ENCODE assay signal across 9 cellular contexts in genomic region chr11:117171648-117172051, GRCh38. TPM values are rescaled to one million over a fixed set of nuclear protein-coding genes. Genes with fewer than 3 reads are reported as not detected.
DNase-seq lines count a peak whose midpoint lies in the region; ATAC-seq and TF ChIP-seq lines count a peak whose summit lies in the region.
"Had no signal": no experiment of that assay in that cellular context is flagged by ENCODE, and none has a peak within 500 bp of the region (broad histone marks: within the 10 kb centered on the region; RNA-seq: fewer than 3 reads in every experiment).

No MANE protein-coding gene starts in this region.

- H3K4me3 ChIP-seq in lower lobe of right lung (no peak overlapping the region), stomach (no peak overlapping the region), esophagus squamous epithelium (no peak overlapping the region), ovary (no peak overlapping the region)

- H3K27me3 ChIP-seq in lower lobe of right lung (ENCODE audit: low read depth) (no peaks in the 10 kb centered on the region), stomach (no peaks in the 10 kb centered on the region), esophagus squamous epithelium (no peaks in the 10 kb centered on the region), ovary (no peaks in the 10 kb centered on the region)

- H3K36me3 ChIP-seq in lower lobe of right lung = peaks cover 48% of the 10 kb centered on the region
- H3K36me3 ChIP-seq in stomach = peaks cover 12 to 53% (median 48%) of the 10 kb centered on the region in 4 donors
- peaks cover 0 to 51% (median 0%) of the 10 kb centered on the region in 3 donors for H3K36me3 ChIP-seq in esophagus squamous epithelium
- no peaks in the 10 kb centered on the region for H3K36me3 ChIP-seq in ovary

- H3K27me3 Mint-ChIP-seq in IgD-negative memory B cell = no peaks in the 10 kb centered on the region
- no peaks in the 10 kb centered on the region for H3K27me3 Mint-ChIP-seq in brain
- H3K27me3 Mint-ChIP-seq: central memory CD8-positive, alpha-beta T cell had no signal

- no peaks in the 10 kb centered on the region for H3K9me3 Mint-ChIP-seq in IgD-negative memory B cell
- H3K9me3 Mint-ChIP-seq in brain = no peaks in the 10 kb centered on the region
- H3K9me3 Mint-ChIP-seq: central memory CD8-positive, alpha-beta T cell had no signal

- H3K27ac ChIP-seq in lower lobe of right lung (no peak overlapping the region), stomach (peak overlapping the region in 2 of 5 donors; percentile 16 to 21), esophagus squamous epithelium (no peak overlapping the region), ovary (peak overlapping the region in 1 of 2 donors; percentile 2)

- TF ChIP-seq CTCF in brain (conservative IDR thresholded peaks at IDR 0.05) = no peak
- TF ChIP-seq CTCF in lower lobe of right lung (IDR thresholded peaks at IDR 0.05) = no peak
- TF ChIP-seq CTCF in stomach (IDR thresholded peaks at IDR 0.05) = no peak
- TF ChIP-seq CTCF in esophagus squamous epithelium (IDR thresholded peaks at IDR 0.05) = no peak
- TF ChIP-seq CTCF in ovary (IDR thresholded peaks at IDR 0.05) = no peak

- 49 to 73% (median 59%) methylated on average over 4 of the region's 4 CpGs for WGBS in stomach, 5 donors
- WGBS in esophagus squamous epithelium, 2 donors = 79% methylated on average over 4 of the region's 4 CpGs
- WGBS in ovary, 3 donors = 27 to 45% (median 39%) methylated on average over 4 of the region's 4 CpGs

- no peak for DNase-seq in lower lobe of right lung
- peak; percentile 17 for DNase-seq in stomach
- DNase-seq in cerebellar nuclear complex (lab: John Stamatoyannopoulos, UW) = no peak
- DNase-seq in esophagus squamous epithelium (lab: John Stamatoyannopoulos, UW) = no peak
- DNase-seq in ovary = no peak
- DNase-seq: activated CD4-positive, alpha-beta T cell treated with anti-CD3 and anti-CD28 coated beads, Interleukin-2, amount 50 U/mL, for 4 hours had no signal

- H3K4me3 Mint-ChIP-seq in IgD-negative memory B cell = no peak overlapping the region
- H3K4me3 Mint-ChIP-seq in brain = peak overlapping the region in 1 of 5 experiments; percentile 15
- H3K4me3 Mint-ChIP-seq: central memory CD8-positive, alpha-beta T cell had no signal

- H3K9me3 ChIP-seq in lower lobe of right lung (no peaks in the 10 kb centered on the region), stomach (no peaks in the 10 kb centered on the region), esophagus squamous epithelium (no peaks in the 10 kb centered on the region), ovary (no peaks in the 10 kb centered on the region)

- no peaks in the 10 kb centered on the region for H3K4me1 Mint-ChIP-seq in IgD-negative memory B cell
- peaks cover 57% of the 10 kb centered on the region for H3K4me1 Mint-ChIP-seq in brain
- H3K4me1 Mint-ChIP-seq: central memory CD8-positive, alpha-beta T cell had no signal

- peaks cover 16% of the 10 kb centered on the region for H3K4me1 ChIP-seq in lower lobe of right lung
- peaks cover 8 to 64% (median 38%) of the 10 kb centered on the region in 4 donors for H3K4me1 ChIP-seq in stomach
- H3K4me1 ChIP-seq in esophagus squamous epithelium = no peaks in the 10 kb centered on the region
- H3K4me1 ChIP-seq in ovary (ENCODE audit: insufficient read depth) = peaks cover 10% of the 10 kb centered on the region

- TF ChIP-seq EP300 in stomach (IDR thresholded peaks at IDR 0.05) = no peak
- no peak for TF ChIP-seq EP300 in ovary (IDR thresholded peaks at IDR 0.05)

- peak overlapping the region; percentile 16 to 76 (median 39) for H3K27ac Mint-ChIP-seq in IgD-negative memory B cell
- peak overlapping the region; percentile 1 to 89 (median 49) for H3K27ac Mint-ChIP-seq in brain

- TF ChIP-seq POLR2A in stomach (IDR thresholded peaks at IDR 0.05) (no peak), esophagus squamous epithelium (IDR thresholded peaks at IDR 0.05) (no peak), ovary (IDR thresholded peaks at IDR 0.05) (no peak)

- ATAC-seq in lower lobe of right lung = peak; percentile 64 to 72

- intact Hi-C loops in lower lobe of right lung (cut with DNase I) = no loop called here
- intact Hi-C loops in stomach (cut with DNase I; ENCODE audit: low total_unique reads) = no loop called here
- intact Hi-C loops in esophagus squamous epithelium (cut with DNase I) = no loop called here
- intact Hi-C loops in ovary (cut with DNase I) = loop anchor here in 1 of 4 donors (10.0 kb wide), 1 partner anchor 53 kb away; no protein-coding TSS in a partner anchor

- H3K36me3 Mint-ChIP-seq in IgD-negative memory B cell (no peaks in the 10 kb centered on the region), brain (peaks cover 18% of the 10 kb centered on the region)

RNA-seq across cellular contexts. Expression of gene SIDT2, which starts 6.9 kb away (rescaled TPM):
- polyA plus RNA-seq in IgD-negative memory B cell (61.0 TPM), brain (ENCODE audit: insufficient read depth, low read depth, low replicate concordance) (22.4 TPM), stomach (10 to 100 TPM; 16.9 to 39.4 (median 24.3) TPM), ovary (100 to 1,000 TPM in 1 of 2 donors, 10 to 100 TPM in 1; 59.2 to 106 TPM)
- total RNA-seq in lower lobe of right lung (190 TPM), stomach (100 to 1,000 TPM in 3 of 5 donors, 10 to 100 TPM in 2; 15.1 to 310 (median 132) TPM), esophagus squamous epithelium (10 to 100 TPM in 2 of 4 donors, 1 to 10 TPM in 2; 6.9 to 20.0 (median 9.4) TPM), ovary (100 to 1,000 TPM in 1 of 7 donors, 10 to 100 TPM in 6; 36.5 to 141 (median 73.7) TPM)

RNA-seq across cellular contexts. Expression of gene TAGLN, which starts 27.5 kb away (rescaled TPM):
- polyA plus RNA-seq in IgD-negative memory B cell = 1.6 TPM
- polyA plus RNA-seq in brain (ENCODE audit: insufficient read depth, low read depth, low replicate concordance) = 122 TPM
- 297 TPM for total RNA-seq in lower lobe of right lung
- total RNA-seq in stomach = 1,000 to 10,000 TPM in 4 of 5 donors, 100 to 1,000 TPM in 1; 730 to 3,801 (median 2,320) TPM
- polyA plus RNA-seq in stomach = 1,000 to 10,000 TPM in 2 of 3 donors, 100 to 1,000 TPM in 1; 575 to 2,971 (median 1,072) TPM
- 1,000 to 10,000 TPM in 1 of 4 donors, 100 to 1,000 TPM in 2, 10 to 100 TPM in 1; 64.8 to 1,356 (median 373) TPM for total RNA-seq in esophagus squamous epithelium
- 1,000 to 10,000 TPM in 3 of 7 donors, 100 to 1,000 TPM in 4; 491 to 2,646 (median 828) TPM for total RNA-seq in ovary
- polyA plus RNA-seq in ovary = 1,000 to 10,000 TPM; 1,650 to 3,307 TPM

RNA-seq across cellular contexts. Expression of gene PAFAH1B2, which starts 27.6 kb away (rescaled TPM):
- polyA plus RNA-seq in IgD-negative memory B cell = 20.6 TPM
- polyA plus RNA-seq in brain (ENCODE audit: insufficient read depth, low read depth, low replicate concordance) = 40.4 TPM
- 78.2 TPM for total RNA-seq in lower lobe of right lung
- 100 to 1,000 TPM in 1 of 5 donors, 10 to 100 TPM in 4; 31.9 to 174 (median 63.0) TPM for total RNA-seq in stomach
- polyA plus RNA-seq in stomach = 10 to 100 TPM; 14.9 to 30.7 (median 27.5) TPM
- 10 to 100 TPM; 33.2 to 64.0 (median 48.5) TPM for total RNA-seq in esophagus squamous epithelium
- total RNA-seq in ovary = 10 to 100 TPM; 57.2 to 95.6 (median 83.3) TPM
- 10 to 100 TPM; 23.0 to 45.9 TPM for polyA plus RNA-seq in ovary
